9 cellular contexts compared by ENCODE assay signal in genomic region chr2:39216495-39217191, GRCh38. TPM values are rescaled to one million over a fixed set of nuclear protein-coding genes. Genes with fewer than 3 reads are reported as not detected.
DNase-seq lines count a peak whose midpoint lies in the region; ATAC-seq lines count a peak whose summit lies in the region.
"Had no signal": no experiment of that assay in that cellular context is flagged by ENCODE, and none has a peak within 500 bp of the region (broad histone marks: within the 10 kb centered on the region; RNA-seq: fewer than 3 reads in every experiment).

No MANE protein-coding gene starts in this region.

- peak overlapping the region; percentile 36 for H3K4me3 Mint-ChIP-seq in activated CD4-positive, alpha-beta T cell treated with anti-CD3 and anti-CD28 coated beads, Interleukin-2, amount 10 ng/mL, durations not matched to agents 7 days and 5 days
- H3K4me3 Mint-ChIP-seq: neural crest cell had no signal

- no peaks in the 10 kb centered on the region for H3K36me3 ChIP-seq in SJCRH30

- H3K36me3 Mint-ChIP-seq in activated CD4-positive, alpha-beta T cell treated with anti-CD3 and anti-CD28 coated beads, Interleukin-2, amount 10 ng/mL, durations not matched to agents 7 days and 5 days (ENCODE audit: low read depth): peaks cover 47% of the 10 kb centered on the region

- peak; percentile 95 for DNase-seq in activated CD4-positive, alpha-beta T cell treated with anti-CD3 and anti-CD28 coated beads, Interleukin-2, amount 10 ng/mL, durations not matched to agents 7 days and 5 days
- DNase-seq in effector CD4-positive, alpha-beta T cell: peak; percentile 52
- DNase-seq in stimulated activated CD8-positive, alpha-beta memory T cell treated with anti-CD3 and anti-CD28 coated beads, Interleukin-4, amount 100 ng/mL, for 4 hours (ENCODE audit: low read depth in 2 of 2, low spot score in 1 of 2): peak; percentile 25 to 30
- DNase-seq in GM19240 (ENCODE audit: insufficient read length, low spot score) (no peak), NCI-H1694 (lab: John Stamatoyannopoulos, UW) (no peak), AG08395 (ENCODE audit: low spot score) (no peak), SJCRH30 (no peak)

- H3K27me3 Mint-ChIP-seq in activated CD4-positive, alpha-beta T cell treated with anti-CD3 and anti-CD28 coated beads, Interleukin-2, amount 10 ng/mL, durations not matched to agents 7 days and 5 days: no peaks in the 10 kb centered on the region

- CTCF ChIA-PET in activated CD4-positive, alpha-beta T cell treated with anti-CD3 and anti-CD28 coated beads, Interleukin-2, amount 10 ng/mL, durations not matched to agents 7 days and 5 days (lab: Charles Lee): interaction anchor here (2.4 kb wide), 1 partner anchor 12 kb away, joined by 16 read pairs; no protein-coding TSS in a partner anchor

- H3K9me3 ChIP-seq in SJCRH30 (replicated peaks): no peaks in the 10 kb centered on the region

- peak; percentile 43 for ATAC-seq in HG03196 (IDR thresholded peaks at IDR 0.05; ENCODE audit: unreplicated experiment)

- H3K27me3 ChIP-seq in SJCRH30: no peaks in the 10 kb centered on the region

- H3K4me1 Mint-ChIP-seq in activated CD4-positive, alpha-beta T cell treated with anti-CD3 and anti-CD28 coated beads, Interleukin-2, amount 10 ng/mL, durations not matched to agents 7 days and 5 days: peaks cover 78% of the 10 kb centered on the region
- H3K4me1 Mint-ChIP-seq: neural crest cell had no signal

- H3K27ac ChIP-seq in SJCRH30: no peak overlapping the region

- peak overlapping the region; percentile 97 for H3K27ac Mint-ChIP-seq in activated CD4-positive, alpha-beta T cell treated with anti-CD3 and anti-CD28 coated beads, Interleukin-2, amount 10 ng/mL, durations not matched to agents 7 days and 5 days

- POLR2A ChIA-PET in activated CD4-positive, alpha-beta T cell treated with anti-CD3 and anti-CD28 coated beads, Interleukin-2, amount 10 ng/mL, durations not matched to agents 7 days and 5 days (lab: Charles Lee): interaction anchor here (1.3 kb wide), 1 partner anchor 96 kb away, joined by 3 read pairs; the partner anchor contains the start of gene SOS1

- no peaks in the 10 kb centered on the region for H3K4me1 ChIP-seq in SJCRH30

- H3K9me3 Mint-ChIP-seq in activated CD4-positive, alpha-beta T cell treated with anti-CD3 and anti-CD28 coated beads, Interleukin-2, amount 10 ng/mL, durations not matched to agents 7 days and 5 days: peaks cover 14% of the 10 kb centered on the region
- H3K9me3 Mint-ChIP-seq: neural crest cell had no signal

- no peak overlapping the region for H3K4me3 ChIP-seq in SJCRH30

RNA-seq across cellular contexts. Expression of gene CDKL4, which starts 27.1 kb away (rescaled TPM):
- under 1 TPM; 0.32 to 0.50 TPM for total RNA-seq in activated CD4-positive, alpha-beta T cell treated with anti-CD3 and anti-CD28 coated beads, Interleukin-2, amount 10 ng/mL, durations not matched to agents 7 days and 5 days
- 0.12 and 0.25 TPM in 2 replicates for total RNA-seq in SJCRH30 (2014; rRNA removed; shearing (Covaris generic))

Comparison
In these comparisons a context has a peak if more than half of its experiments do, and no peak if none do; other contexts are left out.
1. DNase-seq: peak in activated CD4-positive, alpha-beta T cell treated with anti-CD3 and anti-CD28 coated beads, Interleukin-2, amount 10 ng/mL, durations not matched to agents 7 days and 5 days (single experiment), effector CD4-positive, alpha-beta T cell (single experiment) and stimulated activated CD8-positive, alpha-beta memory T cell treated with anti-CD3 and anti-CD28 coated beads, Interleukin-4, amount 100 ng/mL, for 4 hours (2 of 2); none in GM19240 (single experiment), NCI-H1694 (single experiment), AG08395 (single experiment) and SJCRH30 (0 of 2).